Comparison of ENCODE assay signal across 1 cellular context in the genomic region with DNA sequence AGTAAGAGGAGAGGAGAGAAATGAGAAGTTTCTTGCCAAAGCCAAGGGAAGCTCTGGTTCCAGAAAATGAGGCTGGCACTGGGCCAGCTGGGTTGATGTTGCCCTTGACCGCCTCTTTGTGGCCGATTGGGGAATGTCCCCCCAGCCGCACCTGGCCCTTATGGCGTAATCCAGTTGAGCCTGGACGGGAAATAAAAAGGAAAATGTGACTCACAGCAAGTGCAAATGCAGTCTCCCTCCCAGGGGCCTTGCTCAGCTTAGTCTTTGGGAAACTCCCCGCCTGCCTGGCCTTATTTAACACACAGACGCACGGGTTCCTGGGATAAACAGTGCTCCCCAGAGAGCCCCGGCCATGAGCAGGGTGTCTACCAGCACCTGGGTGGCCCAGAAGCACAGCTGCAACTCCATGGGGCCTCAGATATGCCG.
A peak's percentile ranks its signal among the peaks of the same experiment; 100 is the strongest.
TF ChIP-seq lines count a peak whose summit lies in the region.

No MANE protein-coding gene starts in this region.

TF ChIP-seq in K562, 482 proteins besides CTCF, POLR2A, EP300 and RAD21 (continued from another document and continues in another):
- TF ChIP-seq FOXP1 (CRISPR knock-in tag; IDR thresholded peaks at IDR 0.05) (no peak), SMC3 (conservative IDR thresholded peaks at IDR 0.05; ENCODE audit: insufficient read depth, low read depth, low read length) (0 out of 2 replicates have a peak, but pooled peaks have one; percentile 25), SUPT5H (IDR thresholded peaks at IDR 0.05) (no peak), RCOR1 (IDR thresholded peaks at IDR 0.05; ENCODE audit: borderline replicate concordance in 1 of 2, low read depth in 2 of 2, low read length in 2 of 2) (no peak), JUN (IDR thresholded peaks at IDR 0.05; ENCODE audit: borderline replicate concordance, low read depth, low read length) (0 out of 2 replicates have a peak, but pooled peaks have one; percentile 17), JUN (CRISPR knock-in tag; IDR thresholded peaks at IDR 0.05; ENCODE audit: borderline replicate concordance) (no peak), BDP1 (IDR thresholded peaks at IDR 0.05; ENCODE audit: insufficient read depth, insufficient read length) (no peak), NFIX (CRISPR knock-in tag; IDR thresholded peaks at IDR 0.05; ENCODE audit: low read depth) (peak; percentile 79), BRD9 (IDR thresholded peaks at IDR 0.05; ENCODE audit: low read depth, partially characterized antibody) (no peak), PTBP1 (IDR thresholded peaks at IDR 0.05; ENCODE audit: low read depth, low read length) (no peak), GTF2E2 (tag; IDR thresholded peaks at IDR 0.05) (no peak), ELF2 (CRISPR knock-in tag; IDR thresholded peaks at IDR 0.05) (no peak), PTRF (tag; IDR thresholded peaks at IDR 0.05) (no peak), ZSCAN29 (IDR thresholded peaks at IDR 0.05) (no peak), YY1 (IDR thresholded peaks at IDR 0.05; ENCODE audit: borderline replicate concordance in 1 of 3, control insufficient read depth in 1 of 3, extremely low read depth in 1 of 3, insufficient read depth in 3 of 3, insufficient read length in 1 of 3, insufficient replicate concordance in 2 of 3, low read depth in 1 of 3, low read length in 2 of 3) (no peak), MCM5 (IDR thresholded peaks at IDR 0.05; ENCODE audit: low read depth) (no peak), HNRNPH1 (optimal IDR thresholded peaks at IDR 0.05; ENCODE audit: low read depth, low read length) (no peak), NFIC (IDR thresholded peaks at IDR 0.05) (peak; percentile 99), MYC (IDR thresholded peaks at IDR 0.05; ENCODE audit: low read depth, low read length) (0 out of 2 replicates have a peak, but pooled peaks have one; percentile 28), MYC (CRISPR knock-in tag; IDR thresholded peaks at IDR 0.05; ENCODE audit: borderline replicate concordance, low read depth) (no peak), ZNF436 (CRISPR knock-in tag; IDR thresholded peaks at IDR 0.05) (no peak), CXXC5 (CRISPR knock-in tag; IDR thresholded peaks at IDR 0.05) (no peak), JUND (IDR thresholded peaks at IDR 0.05; ENCODE audit: borderline replicate concordance, low read depth, low read length) (peak; percentile 58), JUND (tag; IDR thresholded peaks at IDR 0.05; ENCODE audit: borderline replicate concordance, low read depth, low read length) (0 out of 3 replicates have a peak, but pooled peaks have one; percentile 33), HMG20B (CRISPR knock-in tag; IDR thresholded peaks at IDR 0.05) (no peak), KDM2B (CRISPR knock-in tag; IDR thresholded peaks at IDR 0.05) (no peak), ELF1 (tag; IDR thresholded peaks at IDR 0.05) (no peak), GATAD2B (IDR thresholded peaks at IDR 0.05; ENCODE audit: borderline replicate concordance) (no peak), HEY1 (CRISPR knock-in tag; IDR thresholded peaks at IDR 0.05; ENCODE audit: borderline replicate concordance) (no peak), PHB2 (IDR thresholded peaks at IDR 0.05; ENCODE audit: low read depth) (no peak), KDM1A (IDR thresholded peaks at IDR 0.05) (no peak), RBFOX2 (IDR thresholded peaks at IDR 0.05; ENCODE audit: low read depth, low read length) (no peak), WHSC1 (IDR thresholded peaks at IDR 0.05; ENCODE audit: low read length) (no peak), ARID2 (IDR thresholded peaks at IDR 0.05) (peak; percentile 81; the same call in 1 of the 2 replicates), POLR2H (tag; IDR thresholded peaks at IDR 0.05; ENCODE audit: low read depth) (no peak), C11orf30 (IDR thresholded peaks at IDR 0.05; ENCODE audit: low read depth) (no peak), HMGN3 (IDR thresholded peaks at IDR 0.05; ENCODE audit: borderline replicate concordance, extremely low read depth, insufficient read length, low read depth, low read length) (no peak)
- TF ChIP-seq, protein P1, sequence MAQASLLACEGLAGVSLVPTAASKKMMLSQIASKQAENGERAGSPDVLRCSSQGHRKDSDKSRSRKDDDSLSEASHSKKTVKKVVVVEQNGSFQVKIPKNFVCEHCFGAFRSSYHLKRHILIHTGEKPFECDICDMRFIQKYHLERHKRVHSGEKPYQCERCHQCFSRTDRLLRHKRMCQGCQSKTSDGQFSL (CRISPR knock-in tag; IDR thresholded peaks at IDR 0.05), result no peak
- TF ChIP-seq, protein P1 (tag; IDR thresholded peaks at IDR 0.05), result no peak
- TF ChIP-seq, protein P2, sequence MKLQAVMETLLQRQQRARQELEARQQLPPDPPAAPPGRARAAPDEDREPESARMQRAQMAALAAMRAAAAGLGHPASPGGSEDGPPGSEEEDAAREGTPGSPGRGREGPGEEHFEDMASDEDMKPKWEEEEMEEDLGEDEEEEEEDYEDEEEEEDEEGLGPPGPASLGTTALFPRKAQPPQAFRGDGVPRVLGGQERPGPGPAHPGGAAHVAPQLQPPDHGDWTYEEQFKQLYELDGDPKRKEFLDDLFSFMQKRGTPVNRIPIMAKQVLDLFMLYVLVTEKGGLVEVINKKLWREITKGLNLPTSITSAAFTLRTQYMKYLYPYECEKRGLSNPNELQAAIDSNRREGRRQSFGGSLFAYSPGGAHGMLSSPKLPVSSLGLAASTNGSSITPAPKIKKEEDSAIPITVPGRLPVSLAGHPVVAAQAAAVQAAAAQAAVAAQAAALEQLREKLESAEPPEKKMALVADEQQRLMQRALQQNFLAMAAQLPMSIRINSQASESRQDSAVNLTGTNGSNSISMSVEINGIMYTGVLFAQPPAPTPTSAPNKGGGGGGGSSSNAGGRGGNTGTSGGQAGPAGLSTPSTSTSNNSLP (IDR thresholded peaks at IDR 0.05; ENCODE audit: borderline replicate concordance, low read depth, low read length), result no peak
- TF ChIP-seq, protein P3, sequence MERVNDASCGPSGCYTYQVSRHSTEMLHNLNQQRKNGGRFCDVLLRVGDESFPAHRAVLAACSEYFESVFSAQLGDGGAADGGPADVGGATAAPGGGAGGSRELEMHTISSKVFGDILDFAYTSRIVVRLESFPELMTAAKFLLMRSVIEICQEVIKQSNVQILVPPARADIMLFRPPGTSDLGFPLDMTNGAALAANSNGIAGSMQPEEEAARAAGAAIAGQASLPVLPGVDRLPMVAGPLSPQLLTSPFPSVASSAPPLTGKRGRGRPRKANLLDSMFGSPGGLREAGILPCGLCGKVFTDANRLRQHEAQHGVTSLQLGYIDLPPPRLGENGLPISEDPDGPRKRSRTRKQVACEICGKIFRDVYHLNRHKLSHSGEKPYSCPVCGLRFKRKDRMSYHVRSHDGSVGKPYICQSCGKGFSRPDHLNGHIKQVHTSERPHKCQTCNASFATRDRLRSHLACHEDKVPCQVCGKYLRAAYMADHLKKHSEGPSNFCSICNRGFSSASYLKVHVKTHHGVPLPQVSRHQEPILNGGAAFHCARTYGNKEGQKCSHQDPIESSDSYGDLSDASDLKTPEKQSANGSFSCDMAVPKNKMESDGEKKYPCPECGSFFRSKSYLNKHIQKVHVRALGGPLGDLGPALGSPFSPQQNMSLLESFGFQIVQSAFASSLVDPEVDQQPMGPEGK (CRISPR knock-in tag; IDR thresholded peaks at IDR 0.05; ENCODE audit: borderline replicate concordance), result no peak
- TF ChIP-seq, protein P4, sequence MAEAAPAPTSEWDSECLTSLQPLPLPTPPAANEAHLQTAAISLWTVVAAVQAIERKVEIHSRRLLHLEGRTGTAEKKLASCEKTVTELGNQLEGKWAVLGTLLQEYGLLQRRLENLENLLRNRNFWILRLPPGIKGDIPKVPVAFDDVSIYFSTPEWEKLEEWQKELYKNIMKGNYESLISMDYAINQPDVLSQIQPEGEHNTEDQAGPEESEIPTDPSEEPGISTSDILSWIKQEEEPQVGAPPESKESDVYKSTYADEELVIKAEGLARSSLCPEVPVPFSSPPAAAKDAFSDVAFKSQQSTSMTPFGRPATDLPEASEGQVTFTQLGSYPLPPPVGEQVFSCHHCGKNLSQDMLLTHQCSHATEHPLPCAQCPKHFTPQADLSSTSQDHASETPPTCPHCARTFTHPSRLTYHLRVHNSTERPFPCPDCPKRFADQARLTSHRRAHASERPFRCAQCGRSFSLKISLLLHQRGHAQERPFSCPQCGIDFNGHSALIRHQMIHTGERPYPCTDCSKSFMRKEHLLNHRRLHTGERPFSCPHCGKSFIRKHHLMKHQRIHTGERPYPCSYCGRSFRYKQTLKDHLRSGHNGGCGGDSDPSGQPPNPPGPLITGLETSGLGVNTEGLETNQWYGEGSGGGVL (CRISPR knock-in tag; IDR thresholded peaks at IDR 0.05), result no peak
- TF ChIP-seq, protein P5, sequence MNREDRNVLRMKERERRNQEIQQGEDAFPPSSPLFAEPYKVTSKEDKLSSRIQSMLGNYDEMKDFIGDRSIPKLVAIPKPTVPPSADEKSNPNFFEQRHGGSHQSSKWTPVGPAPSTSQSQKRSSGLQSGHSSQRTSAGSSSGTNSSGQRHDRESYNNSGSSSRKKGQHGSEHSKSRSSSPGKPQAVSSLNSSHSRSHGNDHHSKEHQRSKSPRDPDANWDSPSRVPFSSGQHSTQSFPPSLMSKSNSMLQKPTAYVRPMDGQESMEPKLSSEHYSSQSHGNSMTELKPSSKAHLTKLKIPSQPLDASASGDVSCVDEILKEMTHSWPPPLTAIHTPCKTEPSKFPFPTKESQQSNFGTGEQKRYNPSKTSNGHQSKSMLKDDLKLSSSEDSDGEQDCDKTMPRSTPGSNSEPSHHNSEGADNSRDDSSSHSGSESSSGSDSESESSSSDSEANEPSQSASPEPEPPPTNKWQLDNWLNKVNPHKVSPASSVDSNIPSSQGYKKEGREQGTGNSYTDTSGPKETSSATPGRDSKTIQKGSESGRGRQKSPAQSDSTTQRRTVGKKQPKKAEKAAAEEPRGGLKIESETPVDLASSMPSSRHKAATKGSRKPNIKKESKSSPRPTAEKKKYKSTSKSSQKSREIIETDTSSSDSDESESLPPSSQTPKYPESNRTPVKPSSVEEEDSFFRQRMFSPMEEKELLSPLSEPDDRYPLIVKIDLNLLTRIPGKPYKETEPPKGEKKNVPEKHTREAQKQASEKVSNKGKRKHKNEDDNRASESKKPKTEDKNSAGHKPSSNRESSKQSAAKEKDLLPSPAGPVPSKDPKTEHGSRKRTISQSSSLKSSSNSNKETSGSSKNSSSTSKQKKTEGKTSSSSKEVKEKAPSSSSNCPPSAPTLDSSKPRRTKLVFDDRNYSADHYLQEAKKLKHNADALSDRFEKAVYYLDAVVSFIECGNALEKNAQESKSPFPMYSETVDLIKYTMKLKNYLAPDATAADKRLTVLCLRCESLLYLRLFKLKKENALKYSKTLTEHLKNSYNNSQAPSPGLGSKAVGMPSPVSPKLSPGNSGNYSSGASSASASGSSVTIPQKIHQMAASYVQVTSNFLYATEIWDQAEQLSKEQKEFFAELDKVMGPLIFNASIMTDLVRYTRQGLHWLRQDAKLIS (CRISPR knock-in tag; IDR thresholded peaks at IDR 0.05), result no peak
- TF ChIP-seq, protein P6, sequence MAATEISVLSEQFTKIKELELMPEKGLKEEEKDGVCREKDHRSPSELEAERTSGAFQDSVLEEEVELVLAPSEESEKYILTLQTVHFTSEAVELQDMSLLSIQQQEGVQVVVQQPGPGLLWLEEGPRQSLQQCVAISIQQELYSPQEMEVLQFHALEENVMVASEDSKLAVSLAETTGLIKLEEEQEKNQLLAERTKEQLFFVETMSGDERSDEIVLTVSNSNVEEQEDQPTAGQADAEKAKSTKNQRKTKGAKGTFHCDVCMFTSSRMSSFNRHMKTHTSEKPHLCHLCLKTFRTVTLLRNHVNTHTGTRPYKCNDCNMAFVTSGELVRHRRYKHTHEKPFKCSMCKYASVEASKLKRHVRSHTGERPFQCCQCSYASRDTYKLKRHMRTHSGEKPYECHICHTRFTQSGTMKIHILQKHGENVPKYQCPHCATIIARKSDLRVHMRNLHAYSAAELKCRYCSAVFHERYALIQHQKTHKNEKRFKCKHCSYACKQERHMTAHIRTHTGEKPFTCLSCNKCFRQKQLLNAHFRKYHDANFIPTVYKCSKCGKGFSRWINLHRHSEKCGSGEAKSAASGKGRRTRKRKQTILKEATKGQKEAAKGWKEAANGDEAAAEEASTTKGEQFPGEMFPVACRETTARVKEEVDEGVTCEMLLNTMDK (IDR thresholded peaks at IDR 0.05; ENCODE audit: borderline replicate concordance, insufficient read depth, low read depth, low read length, poor library complexity, severe bottlenecking), result peak; percentile 41
- TF ChIP-seq, protein P7, sequence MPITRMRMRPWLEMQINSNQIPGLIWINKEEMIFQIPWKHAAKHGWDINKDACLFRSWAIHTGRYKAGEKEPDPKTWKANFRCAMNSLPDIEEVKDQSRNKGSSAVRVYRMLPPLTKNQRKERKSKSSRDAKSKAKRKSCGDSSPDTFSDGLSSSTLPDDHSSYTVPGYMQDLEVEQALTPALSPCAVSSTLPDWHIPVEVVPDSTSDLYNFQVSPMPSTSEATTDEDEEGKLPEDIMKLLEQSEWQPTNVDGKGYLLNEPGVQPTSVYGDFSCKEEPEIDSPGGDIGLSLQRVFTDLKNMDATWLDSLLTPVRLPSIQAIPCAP (CRISPR knock-in tag; IDR thresholded peaks at IDR 0.05; ENCODE audit: borderline replicate concordance), result no peak
- TF ChIP-seq, protein P8, sequence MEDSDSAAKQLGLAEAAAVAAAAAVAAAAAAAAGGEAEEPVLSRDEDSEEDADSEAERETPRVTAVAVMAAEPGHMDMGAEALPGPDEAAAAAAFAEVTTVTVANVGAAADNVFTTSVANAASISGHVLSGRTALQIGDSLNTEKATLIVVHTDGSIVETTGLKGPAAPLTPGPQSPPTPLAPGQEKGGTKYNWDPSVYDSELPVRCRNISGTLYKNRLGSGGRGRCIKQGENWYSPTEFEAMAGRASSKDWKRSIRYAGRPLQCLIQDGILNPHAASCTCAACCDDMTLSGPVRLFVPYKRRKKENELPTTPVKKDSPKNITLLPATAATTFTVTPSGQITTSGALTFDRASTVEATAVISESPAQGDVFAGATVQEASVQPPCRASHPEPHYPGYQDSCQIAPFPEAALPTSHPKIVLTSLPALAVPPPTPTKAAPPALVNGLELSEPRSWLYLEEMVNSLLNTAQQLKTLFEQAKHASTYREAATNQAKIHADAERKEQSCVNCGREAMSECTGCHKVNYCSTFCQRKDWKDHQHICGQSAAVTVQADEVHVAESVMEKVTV (CRISPR knock-in tag; IDR thresholded peaks at IDR 0.05), result no peak
- TF ChIP-seq, protein P9, sequence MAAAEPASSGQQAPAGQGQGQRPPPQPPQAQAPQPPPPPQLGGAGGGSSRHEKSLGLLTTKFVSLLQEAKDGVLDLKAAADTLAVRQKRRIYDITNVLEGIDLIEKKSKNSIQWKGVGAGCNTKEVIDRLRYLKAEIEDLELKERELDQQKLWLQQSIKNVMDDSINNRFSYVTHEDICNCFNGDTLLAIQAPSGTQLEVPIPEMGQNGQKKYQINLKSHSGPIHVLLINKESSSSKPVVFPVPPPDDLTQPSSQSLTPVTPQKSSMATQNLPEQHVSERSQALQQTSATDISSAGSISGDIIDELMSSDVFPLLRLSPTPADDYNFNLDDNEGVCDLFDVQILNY (CRISPR knock-in tag; IDR thresholded peaks at IDR 0.05), result no peak
- TF ChIP-seq, protein P10, sequence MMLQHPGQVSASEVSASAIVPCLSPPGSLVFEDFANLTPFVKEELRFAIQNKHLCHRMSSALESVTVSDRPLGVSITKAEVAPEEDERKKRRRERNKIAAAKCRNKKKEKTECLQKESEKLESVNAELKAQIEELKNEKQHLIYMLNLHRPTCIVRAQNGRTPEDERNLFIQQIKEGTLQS (IDR thresholded peaks at IDR 0.05), result 0 out of 2 replicates have a peak, but pooled peaks have one; percentile 33
- TF ChIP-seq, protein P10 (CRISPR knock-in tag; conservative IDR thresholded peaks at IDR 0.05), result no peak
